Comparison of ENCODE assay signal across 8 cellular contexts in the genomic region with DNA sequence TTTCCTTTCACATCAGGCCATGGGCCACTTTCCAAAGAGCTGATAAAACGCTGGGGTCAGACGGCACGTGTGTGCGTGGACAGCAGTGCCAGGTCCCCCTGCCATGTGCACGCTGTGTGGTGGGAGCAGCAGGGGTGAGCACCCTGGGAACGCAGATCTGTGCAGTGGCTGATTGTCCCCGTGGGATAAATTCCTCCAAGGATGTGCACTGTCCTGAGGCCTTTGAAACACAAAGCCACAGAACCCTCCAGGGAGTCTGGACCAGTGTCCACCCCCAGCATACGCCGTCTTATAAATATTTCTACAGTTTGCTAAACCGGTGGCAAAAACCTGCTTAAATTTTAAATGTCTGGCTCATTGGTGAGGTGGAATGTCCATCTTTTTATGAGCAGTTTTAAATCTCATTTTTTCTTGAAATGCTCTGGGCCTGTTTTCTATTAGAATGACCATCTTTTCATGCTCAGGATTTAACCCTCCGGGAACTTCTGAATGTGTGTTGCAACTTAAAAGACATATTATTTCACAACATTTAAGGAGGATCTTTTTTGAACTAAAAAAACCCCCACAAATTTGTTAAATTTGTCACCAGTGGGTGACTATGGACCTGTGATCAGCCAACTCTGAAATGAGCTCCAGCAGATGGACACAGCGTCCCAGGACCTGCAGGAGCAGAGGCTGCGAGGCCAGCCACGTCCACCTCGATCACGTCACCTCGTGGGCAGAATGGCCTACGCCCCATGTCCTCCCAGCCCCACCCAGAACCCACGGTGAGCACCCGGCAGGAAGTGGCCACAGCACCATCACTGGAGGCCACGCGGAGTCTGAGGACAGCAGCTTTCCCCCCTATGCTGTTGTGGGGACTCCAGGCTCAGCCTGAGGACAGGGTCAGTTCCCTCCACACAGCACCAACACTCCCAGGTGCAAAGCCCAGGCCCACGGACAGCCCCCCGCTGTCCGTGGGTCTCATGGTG.
DNase-seq lines count a peak whose midpoint lies in the region; ATAC-seq and TF ChIP-seq lines count a peak whose summit lies in the region.

No MANE protein-coding gene starts in this region.

- H3K36me3 ChIP-seq in body of pancreas (replicated peaks in 1 of 2; ENCODE audit: insufficient read depth in 1 of 2, low read depth in 2 of 2), result no peaks in the 10 kb centered on the region
- no peaks in the 10 kb centered on the region for H3K36me3 ChIP-seq in left lung

- no peak for DNase-seq in LNCaP clone FGC (ENCODE audit: low read depth)
- DNase-seq in body of pancreas, result peak; percentile 31 to 54 (median 46)
- peak; percentile 80 to 93 for DNase-seq in left lung
- DNase-seq in stromal cell of bone marrow (ENCODE audit: low read depth), result peak; percentile 40
- DNase-seq in effector CD4-positive, alpha-beta T cell, result no peak
- DNase-seq in ecto neural progenitor cell (ENCODE audit: low spot score), result no peak
- DNase-seq in OCI-M1 (lab: John Stamatoyannopoulos, UW), result no peak

- 57 to 66% methylated on average over 22 to 25 of the region's 25 CpGs for WGBS in body of pancreas, 2 donors

- no peak for TF ChIP-seq POLR2A in body of pancreas (IDR thresholded peaks at IDR 0.05)

- H3K9me3 ChIP-seq in body of pancreas (no peaks in the 10 kb centered on the region), left lung (no peaks in the 10 kb centered on the region)

- TF ChIP-seq CTCF in C4-2B (conservative IDR thresholded peaks at IDR 0.05) (no peak), LNCaP clone FGC (IDR thresholded peaks at IDR 0.05; ENCODE audit: control insufficient read depth, extremely low read depth, insufficient read depth) (no peak), body of pancreas (IDR thresholded peaks at IDR 0.05) (no peak), left lung (IDR thresholded peaks at IDR 0.05) (no peak)

- H3K27me3 ChIP-seq in body of pancreas, result no peaks in the 10 kb centered on the region
- no peaks in the 10 kb centered on the region for H3K27me3 ChIP-seq in left lung

- H3K4me1 ChIP-seq in body of pancreas, result peaks cover 40% of the 10 kb centered on the region
- H3K4me1 ChIP-seq in left lung, result peaks cover 48 to 86% of the 10 kb centered on the region in 2 donors

- ATAC-seq in body of pancreas (peak; percentile 10), left lung (peak; percentile 3)

- H3K4me3 ChIP-seq in LNCaP clone FGC (ENCODE audit: low read depth, low read length), result peak overlapping the region; percentile 36; the same call in 1 of the 2 replicates
- H3K4me3 ChIP-seq in body of pancreas, result no peak overlapping the region
- peak overlapping the region; percentile 2 to 35 for H3K4me3 ChIP-seq in left lung

- peak overlapping the region; percentile 85 for H3K27ac ChIP-seq in C4-2B
- H3K27ac ChIP-seq in body of pancreas, result peak overlapping the region; percentile 70 to 80 (median 78)
- H3K27ac ChIP-seq in left lung, result peak overlapping the region; percentile 91 to 98

- intact Hi-C loops in body of pancreas (cut with DNase I), result no loop called here
- intact Hi-C loops in left lung (cut with DNase I), result loop anchor here in 1 of 2 donors (10.0 kb wide), 1 partner anchor 61 kb away; no protein-coding TSS in a partner anchor

Comparison
In these comparisons a context has a peak if more than half of its experiments do, and no peak if none do; other contexts are left out.
1. DNase-seq: peak in body of pancreas (4 of 4), left lung (2 of 2) and stromal cell of bone marrow (single experiment); none in LNCaP clone FGC (single experiment), effector CD4-positive, alpha-beta T cell (single experiment), ecto neural progenitor cell (single experiment) and OCI-M1 (single experiment).
2. H3K4me3 ChIP-seq: peak in LNCaP clone FGC (single experiment) and left lung (2 of 2); none in body of pancreas (0 of 2).
3. Peak in every context shown above with its lines, with median percentiles within 50 percentile points of each other: H3K27ac ChIP-seq.